1 cellular context compared by ENCODE assay signal in the genomic region with DNA sequence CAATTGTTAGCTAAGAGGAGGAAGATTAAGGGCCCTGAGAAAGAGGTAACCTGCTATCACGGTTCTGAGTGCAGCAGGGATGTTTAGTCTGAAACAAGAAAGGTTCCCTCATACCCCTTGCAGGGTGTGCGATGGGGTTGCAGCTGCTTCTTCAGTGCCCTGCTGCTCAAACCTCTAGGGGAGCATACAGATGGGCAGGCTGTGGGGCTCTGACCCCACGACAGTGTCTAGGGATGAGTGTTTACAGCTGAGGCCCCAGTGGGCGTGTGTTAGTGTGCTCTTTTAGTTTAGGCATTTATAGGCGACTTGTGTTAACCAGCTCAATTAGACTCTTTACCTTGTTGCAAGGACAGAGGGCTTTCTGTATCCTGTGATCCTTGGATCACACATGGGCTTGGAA.
TF ChIP-seq lines count a peak whose summit lies in the region.

No MANE protein-coding gene starts in this region.

TF ChIP-seq in K562, 482 proteins besides CTCF, POLR2A, EP300 and RAD21:
- no peak for TF ChIP-seq RBM34 (IDR thresholded peaks at IDR 0.05; ENCODE audit: borderline replicate concordance, insufficient read depth, low read length)
- no peak for TF ChIP-seq POLR2AphosphoS2 (IDR thresholded peaks at IDR 0.05; ENCODE audit: low read length)
- TF ChIP-seq NONO (IDR thresholded peaks at IDR 0.05; ENCODE audit: low read depth in 2 of 2, low read length in 1 of 2), result no peak
- no peak for TF ChIP-seq NFIX (CRISPR knock-in tag; IDR thresholded peaks at IDR 0.05; ENCODE audit: low read depth)
- no peak for TF ChIP-seq RHOXF2B (CRISPR knock-in tag; conservative IDR thresholded peaks at IDR 0.05)
- TF ChIP-seq, protein P1, sequence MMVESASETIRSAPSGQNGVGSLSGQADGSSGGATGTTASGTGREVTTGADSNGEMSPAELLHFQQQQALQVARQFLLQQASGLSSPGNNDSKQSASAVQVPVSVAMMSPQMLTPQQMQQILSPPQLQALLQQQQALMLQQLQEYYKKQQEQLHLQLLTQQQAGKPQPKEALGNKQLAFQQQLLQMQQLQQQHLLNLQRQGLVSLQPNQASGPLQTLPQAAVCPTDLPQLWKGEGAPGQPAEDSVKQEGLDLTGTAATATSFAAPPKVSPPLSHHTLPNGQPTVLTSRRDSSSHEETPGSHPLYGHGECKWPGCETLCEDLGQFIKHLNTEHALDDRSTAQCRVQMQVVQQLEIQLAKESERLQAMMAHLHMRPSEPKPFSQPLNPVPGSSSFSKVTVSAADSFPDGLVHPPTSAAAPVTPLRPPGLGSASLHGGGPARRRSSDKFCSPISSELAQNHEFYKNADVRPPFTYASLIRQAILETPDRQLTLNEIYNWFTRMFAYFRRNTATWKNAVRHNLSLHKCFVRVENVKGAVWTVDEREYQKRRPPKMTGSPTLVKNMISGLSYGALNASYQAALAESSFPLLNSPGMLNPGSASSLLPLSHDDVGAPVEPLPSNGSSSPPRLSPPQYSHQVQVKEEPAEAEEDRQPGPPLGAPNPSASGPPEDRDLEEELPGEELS (CRISPR knock-in tag; IDR thresholded peaks at IDR 0.05; ENCODE audit: borderline replicate concordance), result no peak
